In the genomic region with DNA sequence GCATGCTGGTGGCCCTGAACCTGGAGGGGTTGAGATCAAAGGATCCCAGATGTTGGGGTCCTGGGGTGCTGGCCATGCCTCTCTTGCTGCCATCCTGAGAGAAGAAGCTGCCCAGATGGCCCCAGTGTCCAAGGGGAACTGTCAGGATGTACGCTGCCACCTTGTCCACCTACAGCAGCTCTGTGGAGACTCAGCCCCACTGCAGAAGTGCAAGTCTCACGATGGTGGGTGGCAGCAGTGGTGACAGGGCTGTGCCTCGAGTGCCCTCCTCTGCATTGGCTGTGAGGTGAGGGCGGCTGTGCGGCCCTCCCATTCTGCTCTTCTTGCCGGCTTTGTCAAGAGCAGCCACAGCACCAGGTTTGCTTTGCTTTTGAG, we compare ENCODE assay signal across 26 cellular contexts.
"Had no signal": no experiment of that assay in that cellular context is flagged by ENCODE, and none has a peak within 500 bp of the region (broad histone marks: within the 10 kb centered on the region; RNA-seq: fewer than 3 reads in every experiment).

No MANE protein-coding gene starts in this region.

- H3K27me3 ChIP-seq: colonic mucosa, gastrocnemius medialis, hepatocyte, left lung, ovary, sigmoid colon, suprapubic skin, transverse colon, upper lobe of right lung, uterus had no signal

- H3K9me3 ChIP-seq: colonic mucosa, gastrocnemius medialis, left lung, ovary, psoas muscle, sigmoid colon, suprapubic skin, transverse colon, upper lobe of right lung, uterus had no signal

- H3K4me1 Mint-ChIP-seq: endodermal cell; stimulated activated memory B cell treated with anti-CD40 and anti-IgM and Interleukin-4, amounts not matched to agents 10 μg/mL and 1 μg/mL and 100 μg/mL, for 72 hours had no signal

- H3K9me3 Mint-ChIP-seq: dendritic cell treated with granulocyte-macrophage colony-stimulating factor and Interleukin-4, amounts not matched to agents 40 ng/mL and 50 ng/mL, for 4 days; endodermal cell; naive thymus-derived CD8-positive, alpha-beta T cell; nephron progenitor cell; stimulated activated memory B cell treated with anti-CD40 and anti-IgM and Interleukin-4, amounts not matched to agents 10 μg/mL and 1 μg/mL and 100 μg/mL, for 72 hours; stimulated activated naive CD8-positive, alpha-beta T cell treated with anti-CD3 and anti-CD28 coated beads, Interleukin-15, Interleukin-2, amounts not matched to agents 100 ng/mL and 50 ng/mL, for 24 hours had no signal

- H3K36me3 ChIP-seq: gastrocnemius medialis, ovary, uterus had no signal

- DNase-seq: colonic mucosa; effector CD8-positive, alpha-beta T cell; gastrocnemius medialis; head of caudate nucleus; left cardiac atrium; midbrain; nephron progenitor cell; occipital lobe; psoas muscle; sigmoid colon; stimulated activated CD4-positive, alpha-beta T cell treated with anti-CD3 and anti-CD28 coated beads, Interleukin-4, amount 100 ng/mL, for 4 hours; transverse colon; upper lobe of right lung; uterus had no signal

- H3K4me3 ChIP-seq: colonic mucosa, gastrocnemius medialis, hepatocyte, left lung, ovary, psoas muscle, sigmoid colon, suprapubic skin, transverse colon, upper lobe of right lung, uterus had no signal

- H3K4me1 ChIP-seq: gastrocnemius medialis, left lung, psoas muscle, sigmoid colon, suprapubic skin, upper lobe of right lung had no signal

- H3K27ac ChIP-seq: colonic mucosa, epithelial cell of prostate, gastrocnemius medialis, hepatocyte, left lung, ovary, psoas muscle, sigmoid colon, suprapubic skin, transverse colon, upper lobe of right lung had no signal

- H3K4me2 ChIP-seq: hepatocyte had no signal

- H3K4me3 Mint-ChIP-seq: dendritic cell treated with granulocyte-macrophage colony-stimulating factor and Interleukin-4, amounts not matched to agents 40 ng/mL and 50 ng/mL, for 4 days; endodermal cell; naive thymus-derived CD8-positive, alpha-beta T cell; nephron progenitor cell; stimulated activated memory B cell treated with anti-CD40 and anti-IgM and Interleukin-4, amounts not matched to agents 10 μg/mL and 1 μg/mL and 100 μg/mL, for 72 hours; stimulated activated naive CD8-positive, alpha-beta T cell treated with anti-CD3 and anti-CD28 coated beads, Interleukin-15, Interleukin-2, amounts not matched to agents 100 ng/mL and 50 ng/mL, for 24 hours had no signal

- H3K27ac Mint-ChIP-seq: dendritic cell treated with granulocyte-macrophage colony-stimulating factor and Interleukin-4, amounts not matched to agents 40 ng/mL and 50 ng/mL, for 4 days; endodermal cell; naive thymus-derived CD8-positive, alpha-beta T cell; stimulated activated memory B cell treated with anti-CD40 and anti-IgM and Interleukin-4, amounts not matched to agents 10 μg/mL and 1 μg/mL and 100 μg/mL, for 72 hours; stimulated activated naive CD8-positive, alpha-beta T cell treated with anti-CD3 and anti-CD28 coated beads, Interleukin-15, Interleukin-2, amounts not matched to agents 100 ng/mL and 50 ng/mL, for 24 hours had no signal

- ATAC-seq: esophagus mucosa; gastrocnemius medialis; left lung; naive thymus-derived CD8-positive, alpha-beta T cell; psoas muscle; right cardiac atrium; stimulated activated memory B cell treated with anti-CD40 and anti-IgM and Interleukin-4, amounts not matched to agents 10 μg/mL and 1 μg/mL and 100 μg/mL, for 72 hours; upper lobe of right lung had no signal

- H3K27me3 Mint-ChIP-seq: dendritic cell treated with granulocyte-macrophage colony-stimulating factor and Interleukin-4, amounts not matched to agents 40 ng/mL and 50 ng/mL, for 4 days; naive thymus-derived CD8-positive, alpha-beta T cell; stimulated activated memory B cell treated with anti-CD40 and anti-IgM and Interleukin-4, amounts not matched to agents 10 μg/mL and 1 μg/mL and 100 μg/mL, for 72 hours; stimulated activated naive CD8-positive, alpha-beta T cell treated with anti-CD3 and anti-CD28 coated beads, Interleukin-15, Interleukin-2, amounts not matched to agents 100 ng/mL and 50 ng/mL, for 24 hours had no signal
